In the genomic region with DNA sequence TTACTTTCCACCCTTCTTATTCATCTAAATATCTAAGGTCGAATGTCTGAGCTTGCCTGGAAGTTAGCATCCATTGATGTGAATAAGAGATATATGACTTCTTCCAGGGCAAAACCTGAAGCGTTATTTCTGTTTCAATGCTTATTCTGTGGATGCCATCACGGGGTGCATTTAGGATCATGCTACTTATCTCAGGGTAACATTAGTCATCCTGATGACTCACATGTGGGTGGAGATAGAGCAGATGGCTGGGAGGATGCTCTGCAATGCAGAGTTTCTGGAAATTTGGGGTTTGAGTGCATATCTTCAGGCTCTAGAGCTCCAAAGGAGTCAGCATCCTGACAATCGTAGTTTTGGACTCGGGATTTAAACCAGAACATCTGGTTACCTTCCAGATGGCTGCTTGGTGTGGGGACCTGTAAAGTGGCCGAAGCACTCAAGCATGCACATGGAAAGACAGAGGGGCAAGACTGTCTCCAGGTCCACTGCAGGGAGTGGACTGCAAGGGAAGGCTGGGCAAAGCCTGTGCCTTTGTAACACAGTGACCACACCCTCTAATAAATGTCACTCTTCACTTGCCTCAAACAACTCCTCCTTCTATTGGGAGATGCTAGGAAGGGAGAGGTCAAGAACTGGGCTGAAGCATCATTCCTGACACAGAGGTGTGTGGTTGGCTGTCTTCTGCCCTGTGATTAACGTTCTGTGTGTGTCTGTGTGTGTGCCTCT, we compare ENCODE assay signal across 14 cellular contexts.
A peak's percentile ranks its signal among the peaks of the same experiment; 100 is the strongest.
DNase-seq lines count a peak whose midpoint lies in the region; ATAC-seq, FAIRE-seq and TF ChIP-seq lines count a peak whose summit lies in the region.
"Had no signal": no experiment of that assay in that cellular context is flagged by ENCODE, and none has a peak within 500 bp of the region (broad histone marks: within the 10 kb centered on the region; RNA-seq: fewer than 3 reads in every experiment).

No MANE protein-coding gene starts in this region.

- H3K27me3 Mint-ChIP-seq in naive thymus-derived CD8-positive, alpha-beta T cell: peaks cover 0 to 4% (median 0%) of the 10 kb centered on the region in 5 donors

- H3K4me1 ChIP-seq in ACC112 (ENCODE audit: control insufficient read depth, insufficient read depth, low read length, unreplicated experiment) (peaks cover 23% of the 10 kb centered on the region), keratinocyte (ENCODE audit: control insufficient read depth, extremely low read depth, insufficient read depth, low read length) (peaks cover 6% of the 10 kb centered on the region)

- H3K27me3 ChIP-seq in ACC112 (ENCODE audit: insufficient read depth, low read length): no peaks in the 10 kb centered on the region
- H3K27me3 ChIP-seq in keratinocyte (ENCODE audit: control insufficient read depth, extremely low read depth, insufficient read depth, low read length): no peaks in the 10 kb centered on the region
- H3K27me3 ChIP-seq: cardiac muscle cell had no signal

- H4K20me1 ChIP-seq in keratinocyte (ENCODE audit: control insufficient read depth, extremely low read depth, insufficient read depth, low read length): no peaks in the 10 kb centered on the region

- no peak for ATAC-seq in left ventricle myocardium superior
- ATAC-seq in naive thymus-derived CD8-positive, alpha-beta T cell: no peak

- intact Hi-C loops in left ventricle myocardium superior (cut with micrococcal nuclease): no loop called here

- no peaks in the 10 kb centered on the region for H3K36me3 ChIP-seq in ACC112 (ENCODE audit: insufficient read depth, low read length)
- no peaks in the 10 kb centered on the region for H3K36me3 ChIP-seq in keratinocyte (ENCODE audit: control insufficient read depth in 2 of 2, extremely low read depth in 1 of 2, insufficient read depth in 2 of 2, low read length in 2 of 2)
- H3K36me3 ChIP-seq: cardiac muscle cell had no signal

- H3K4me2 ChIP-seq in keratinocyte (ENCODE audit: control insufficient read depth, extremely low read depth, insufficient read depth, low read depth, low read length): no peak overlapping the region

- dilution Hi-C loops in keratinocyte (cut with MboI; ENCODE audit: extremely low pct_ligation_motif_present, low sequenced_read_pairs): no loop called here

- H3K9me3 Mint-ChIP-seq in naive thymus-derived CD8-positive, alpha-beta T cell: peaks cover 0 to 11% (median 5%) of the 10 kb centered on the region in 9 donors

- H3K4me3 Mint-ChIP-seq in naive thymus-derived CD8-positive, alpha-beta T cell: no peak overlapping the region
- H3K4me3 Mint-ChIP-seq: CD14-positive monocyte, mesothelial cell of epicardium had no signal

- peak; percentile 80 for FAIRE-seq in keratinocyte (lab: Jason Lieb, UNC)

- H3K79me2 ChIP-seq in ACC112 (ENCODE audit: control insufficient read depth, insufficient read depth, low read length, unreplicated experiment) (no peaks in the 10 kb centered on the region), keratinocyte (ENCODE audit: control insufficient read depth, insufficient read depth, low read length) (no peaks in the 10 kb centered on the region)

- H3K27ac ChIP-seq in ACC112 (ENCODE audit: low read depth, low read length): peak overlapping the region; percentile 66
- no peak overlapping the region for H3K27ac ChIP-seq in keratinocyte (ENCODE audit: control insufficient read depth, insufficient read depth, low read length)
- H3K27ac ChIP-seq: cardiac muscle cell had no signal

- no peaks in the 10 kb centered on the region for H3K4me1 Mint-ChIP-seq in naive thymus-derived CD8-positive, alpha-beta T cell
- H3K4me1 Mint-ChIP-seq: CD14-positive monocyte had no signal

- no peaks in the 10 kb centered on the region for H3K36me3 Mint-ChIP-seq in naive thymus-derived CD8-positive, alpha-beta T cell
- H3K36me3 Mint-ChIP-seq: CD14-positive monocyte, mesothelial cell of epicardium had no signal

- POLR2A ChIA-PET in naive thymus-derived CD8-positive, alpha-beta T cell (lab: Charles Lee): no interaction called here

- H2AFZ ChIP-seq in ACC112 (ENCODE audit: low read length, unreplicated experiment) (peak overlapping the region; percentile 16), keratinocyte (ENCODE audit: control insufficient read depth, low read length) (no peak overlapping the region)

- no peak for TF ChIP-seq CTCF in keratinocyte (optimal IDR thresholded peaks at IDR 0.05 in 1 of 3, IDR thresholded peaks at IDR 0.05 in 1 of 3, conservative IDR thresholded peaks at IDR 0.05 in 1 of 3; ENCODE audit: extremely low read depth in 1 of 3, insufficient read depth in 2 of 3, low read length in 3 of 3)

- H3K4me3 ChIP-seq in ACC112 (ENCODE audit: low read depth, low read length) (peak overlapping the region; percentile 26), keratinocyte (ENCODE audit: control insufficient read depth in 2 of 3, extremely low read depth in 1 of 3, insufficient read depth in 2 of 3, low read depth in 1 of 3, low read length in 3 of 3) (no peak overlapping the region)
- H3K4me3 ChIP-seq: cardiac muscle cell had no signal

- no peaks in the 10 kb centered on the region for H3K9me3 ChIP-seq in keratinocyte (ENCODE audit: control insufficient read depth, low read depth, low read length)

- DNase-seq in HCEC 1CT (peak; percentile 80), brain pericyte (ENCODE audit: low read depth, low spot score) (peak; percentile 5), keratinocyte (ENCODE audit: low read depth, low spot score) (peak; percentile 11), left ventricle myocardium superior (no peak), OCI-M1 (lab: John Stamatoyannopoulos, UW) (no peak)
- no peak for DNase-seq in naive thymus-derived CD8-positive, alpha-beta T cell
- no peak for DNase-seq in activated CD4-positive, alpha-beta T cell treated with anti-CD3 and anti-CD28 coated beads, Interleukin-2, amount 50 U/mL, for 48 hours
- DNase-seq: activated T-cell treated with anti-CD3 and anti-CD28 coated beads, Interleukin-2, amount 50 U/mL, for 1 hour; NCI-H2029 treated with DMSO at 0.1 percent for 48 hours; right cardiac atrium had no signal

- no peaks in the 10 kb centered on the region for H3K9me1 ChIP-seq in keratinocyte (ENCODE audit: control insufficient read depth, extremely low read depth, insufficient read depth, low read length)

- H3K27ac Mint-ChIP-seq in naive thymus-derived CD8-positive, alpha-beta T cell: no peak overlapping the region
- H3K27ac Mint-ChIP-seq: mesothelial cell of epicardium had no signal

- no peak overlapping the region for H3K9ac ChIP-seq in keratinocyte (ENCODE audit: control insufficient read depth, extremely low read depth, insufficient read depth, low read length)

Comparison
In these comparisons a context has a peak if more than half of its experiments do, and no peak if none do; other contexts are left out.
1. DNase-seq: peak in HCEC 1CT (single experiment), brain pericyte (single experiment) and keratinocyte (single experiment); none in left ventricle myocardium superior (single experiment), naive thymus-derived CD8-positive, alpha-beta T cell (0 of 10), OCI-M1 (single experiment) and activated CD4-positive, alpha-beta T cell treated with anti-CD3 and anti-CD28 coated beads, Interleukin-2, amount 50 U/mL, for 48 hours (0 of 2).